10 cellular contexts compared by ENCODE assay signal in genomic region chrX:40132751-40133150, GRCh38. TPM values are rescaled to one million over a fixed set of nuclear protein-coding genes. Genes with fewer than 3 reads are reported as not detected.
DNase-seq lines count a peak whose midpoint lies in the region; ATAC-seq, FAIRE-seq and TF ChIP-seq lines count a peak whose summit lies in the region.
"Had no signal": no experiment of that assay in that cellular context is flagged by ENCODE, and none has a peak within 500 bp of the region (broad histone marks: within the 10 kb centered on the region; RNA-seq: fewer than 3 reads in every experiment).

No MANE protein-coding gene starts in this region.

- no peak overlapping the region for H3K27ac Mint-ChIP-seq in activated CD8-positive, alpha-beta T cell treated with anti-CD3 and anti-CD28 coated beads for 36 hours
- no peak overlapping the region for H3K27ac Mint-ChIP-seq in activated CD8-positive, alpha-beta T cell treated with anti-CD3 and anti-CD28 coated beads, Interleukin-2, amount 10 ng/mL, durations not matched to agents 7 days and 5 days
- H3K27ac Mint-ChIP-seq: dendritic cell treated with granulocyte-macrophage colony-stimulating factor and Interleukin-4, amounts not matched to agents 40 ng/mL and 50 ng/mL, for 4 days; IgD-negative memory B cell had no signal

- H3K36me3 ChIP-seq in bronchial epithelial cell (ENCODE audit: control insufficient read depth, insufficient read depth, low read length) (no peaks in the 10 kb centered on the region), kidney epithelial cell (ENCODE audit: control insufficient read depth, insufficient read depth, low read length) (no peaks in the 10 kb centered on the region), tibial artery (no peaks in the 10 kb centered on the region)

- CTCF ChIA-PET in activated CD8-positive, alpha-beta T cell treated with anti-CD3 and anti-CD28 coated beads for 36 hours (lab: Charles Lee) = no interaction called here
- CTCF ChIA-PET in activated CD8-positive, alpha-beta T cell treated with anti-CD3 and anti-CD28 coated beads, Interleukin-2, amount 10 ng/mL, durations not matched to agents 7 days and 5 days (lab: Charles Lee) = no interaction called here

- H3K36me3 Mint-ChIP-seq in activated CD8-positive, alpha-beta T cell treated with anti-CD3 and anti-CD28 coated beads for 36 hours (ENCODE audit: low read depth) = no peaks in the 10 kb centered on the region
- H3K36me3 Mint-ChIP-seq in activated CD8-positive, alpha-beta T cell treated with anti-CD3 and anti-CD28 coated beads, Interleukin-2, amount 10 ng/mL, durations not matched to agents 7 days and 5 days (ENCODE audit: low read depth) = no peaks in the 10 kb centered on the region
- H3K36me3 Mint-ChIP-seq: IgD-negative memory B cell had no signal

- no peak for ATAC-seq in activated CD8-positive, alpha-beta T cell treated with anti-CD3 and anti-CD28 coated beads for 36 hours
- ATAC-seq in activated CD4-positive, CD25-positive, alpha-beta regulatory T cell treated with anti-CD3 and anti-CD28 coated beads, Interleukin-2, amount 50 U/mL, for 24 hours = no peak
- ATAC-seq in activated CD8-positive, alpha-beta T cell treated with anti-CD3 and anti-CD28 coated beads, Interleukin-2, amount 10 ng/mL, durations not matched to agents 7 days and 5 days = no peak

- H3K4me3 Mint-ChIP-seq in activated CD8-positive, alpha-beta T cell treated with anti-CD3 and anti-CD28 coated beads for 36 hours = no peak overlapping the region
- H3K4me3 Mint-ChIP-seq in activated CD8-positive, alpha-beta T cell treated with anti-CD3 and anti-CD28 coated beads, Interleukin-2, amount 10 ng/mL, durations not matched to agents 7 days and 5 days = no peak overlapping the region
- H3K4me3 Mint-ChIP-seq: dendritic cell treated with granulocyte-macrophage colony-stimulating factor and Interleukin-4, amounts not matched to agents 40 ng/mL and 50 ng/mL, for 4 days; IgD-negative memory B cell had no signal

- H3K4me1 Mint-ChIP-seq in activated CD8-positive, alpha-beta T cell treated with anti-CD3 and anti-CD28 coated beads for 36 hours (ENCODE audit: low read depth) = no peaks in the 10 kb centered on the region
- H3K4me1 Mint-ChIP-seq in activated CD8-positive, alpha-beta T cell treated with anti-CD3 and anti-CD28 coated beads, Interleukin-2, amount 10 ng/mL, durations not matched to agents 7 days and 5 days (ENCODE audit: low read depth) = no peaks in the 10 kb centered on the region
- H3K4me1 Mint-ChIP-seq: IgD-negative memory B cell had no signal

- no peaks in the 10 kb centered on the region for H3K9me3 ChIP-seq in tibial artery

- no peak for FAIRE-seq in bronchial epithelial cell (lab: Jason Lieb, UNC)

- intact Hi-C loops in tibial artery (cut with DNase I; ENCODE audit: low total_unique reads) = no loop called here
- intact Hi-C loops in activated CD8-positive, alpha-beta T cell treated with anti-CD3 and anti-CD28 coated beads for 36 hours (cut with micrococcal nuclease) = no loop called here

- H3K9me3 Mint-ChIP-seq in activated CD8-positive, alpha-beta T cell treated with anti-CD3 and anti-CD28 coated beads for 36 hours = no peaks in the 10 kb centered on the region
- no peaks in the 10 kb centered on the region for H3K9me3 Mint-ChIP-seq in activated CD8-positive, alpha-beta T cell treated with anti-CD3 and anti-CD28 coated beads, Interleukin-2, amount 10 ng/mL, durations not matched to agents 7 days and 5 days (ENCODE audit: insufficient read depth)
- H3K9me3 Mint-ChIP-seq: dendritic cell treated with granulocyte-macrophage colony-stimulating factor and Interleukin-4, amounts not matched to agents 40 ng/mL and 50 ng/mL, for 4 days; IgD-negative memory B cell had no signal

- H3K4me1 ChIP-seq in tibial artery = peaks cover 0 to 26% (median 2%) of the 10 kb centered on the region in 4 donors

- H3K4me3 ChIP-seq in bronchial epithelial cell (ENCODE audit: low read depth, low read length) (no peak overlapping the region), kidney epithelial cell (ENCODE audit: low read depth, low read length) (no peak overlapping the region), tibial artery (no peak overlapping the region)

- DNase-seq in HT1080 (ENCODE audit: low read depth) = peak; percentile 61
- DNase-seq in bronchial epithelial cell (ENCODE audit: low read depth) = peak; percentile 76
- DNase-seq in kidney epithelial cell (ENCODE audit: low read depth) = peak; percentile 44
- peak; percentile 85 to 93 for DNase-seq in tibial artery
- no peak for DNase-seq in activated CD4-positive, alpha-beta T cell treated with anti-CD3 and anti-CD28 coated beads, Interleukin-2, amount 50 U/mL, for 48 hours
- no peak for DNase-seq in activated CD8-positive, alpha-beta T cell treated with anti-CD3 and anti-CD28 coated beads for 36 hours
- no peak for DNase-seq in activated CD8-positive, alpha-beta T cell treated with anti-CD3 and anti-CD28 coated beads, Interleukin-2, amount 10 ng/mL, durations not matched to agents 7 days and 5 days

- H3K27ac ChIP-seq in tibial artery = peak overlapping the region; percentile 79 to 84

- H3K27me3 ChIP-seq in bronchial epithelial cell (ENCODE audit: control insufficient read depth, insufficient read depth, low read length) = no peaks in the 10 kb centered on the region
- no peaks in the 10 kb centered on the region for H3K27me3 ChIP-seq in kidney epithelial cell (ENCODE audit: control insufficient read depth, insufficient read depth, low read length)
- H3K27me3 ChIP-seq in tibial artery = no peaks in the 10 kb centered on the region

- H3K27me3 Mint-ChIP-seq in activated CD8-positive, alpha-beta T cell treated with anti-CD3 and anti-CD28 coated beads for 36 hours = no peaks in the 10 kb centered on the region
- H3K27me3 Mint-ChIP-seq in activated CD8-positive, alpha-beta T cell treated with anti-CD3 and anti-CD28 coated beads, Interleukin-2, amount 10 ng/mL, durations not matched to agents 7 days and 5 days (ENCODE audit: low read depth) = no peaks in the 10 kb centered on the region
- H3K27me3 Mint-ChIP-seq: IgD-negative memory B cell had no signal

- TF ChIP-seq CTCF in bronchial epithelial cell (IDR thresholded peaks at IDR 0.05; ENCODE audit: insufficient read depth, low read length, severe bottlenecking) = no peak
- TF ChIP-seq CTCF in kidney epithelial cell (IDR thresholded peaks at IDR 0.05; ENCODE audit: insufficient read depth, low read length, poor library complexity, severe bottlenecking) = no peak
- TF ChIP-seq CTCF in tibial artery (IDR thresholded peaks at IDR 0.05) = no peak
- no peak for TF ChIP-seq CTCF in activated CD8-positive, alpha-beta T cell treated with anti-CD3 and anti-CD28 coated beads for 36 hours (IDR thresholded peaks at IDR 0.05)

- POLR2A ChIA-PET in activated CD8-positive, alpha-beta T cell treated with anti-CD3 and anti-CD28 coated beads for 36 hours (lab: Charles Lee) = no interaction called here
- POLR2A ChIA-PET in activated CD8-positive, alpha-beta T cell treated with anti-CD3 and anti-CD28 coated beads, Interleukin-2, amount 10 ng/mL, durations not matched to agents 7 days and 5 days (lab: Charles Lee) = no interaction called here

RNA-seq across cellular contexts. Expression of gene BCOR, which starts 35.0 kb away (rescaled TPM):
- 14.8 and 17.5 TPM in 2 replicates for total RNA-seq in HT1080 (2014; rRNA removed; shearing (Covaris generic))
- 11.1 and 13.6 TPM in 2 replicates for polyA plus RNA-seq in HT1080 (2015; cell fraction: cytosol; rRNA removed)
- polyA plus RNA-seq in HT1080 (2015; cell fraction: nucleus; rRNA removed) = 29.1 and 35.5 TPM in 2 replicates
- 6.1 and 10.4 TPM in 2 replicates for total RNA-seq in bronchial epithelial cell
- total RNA-seq in kidney epithelial cell = 28.5 and 29.5 TPM in 2 replicates
- 10 to 100 TPM; 38.3 to 39.6 TPM for total RNA-seq in activated CD8-positive, alpha-beta T cell treated with anti-CD3 and anti-CD28 coated beads for 36 hours
- total RNA-seq in activated CD8-positive, alpha-beta T cell treated with anti-CD3 and anti-CD28 coated beads, Interleukin-2, amount 10 ng/mL, durations not matched to agents 7 days and 5 days = 10 to 100 TPM; 41.5 to 45.5 TPM

Comparison
In these comparisons a context has a peak if more than half of its experiments do, and no peak if none do; other contexts are left out.
1. DNase-seq: peak in HT1080 (single experiment), bronchial epithelial cell (single experiment), kidney epithelial cell (single experiment) and tibial artery (2 of 2); none in activated CD4-positive, alpha-beta T cell treated with anti-CD3 and anti-CD28 coated beads, Interleukin-2, amount 50 U/mL, for 48 hours (0 of 2), activated CD8-positive, alpha-beta T cell treated with anti-CD3 and anti-CD28 coated beads for 36 hours (single experiment) and activated CD8-positive, alpha-beta T cell treated with anti-CD3 and anti-CD28 coated beads, Interleukin-2, amount 10 ng/mL, durations not matched to agents 7 days and 5 days (single experiment).